25 cellular contexts compared by ENCODE assay signal in the genomic region with DNA sequence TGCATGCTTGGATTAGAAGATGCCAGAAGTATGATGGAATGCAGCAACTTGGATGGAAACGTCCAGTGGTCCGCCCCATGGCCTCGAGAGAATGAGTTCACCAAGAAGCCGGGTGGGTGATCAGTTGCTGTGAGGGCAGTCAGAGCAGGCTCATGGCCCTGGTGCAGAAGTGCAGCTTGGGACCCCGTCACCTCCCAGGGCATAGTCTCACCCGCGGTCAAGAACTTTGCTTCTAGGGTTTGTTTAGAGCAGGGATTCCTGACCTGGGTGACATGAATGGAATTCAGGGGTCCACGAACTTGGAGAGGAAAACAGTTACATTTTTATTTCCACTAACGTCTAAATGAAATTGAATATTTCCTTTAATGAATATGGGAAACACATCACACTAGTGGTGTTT.
DNase-seq lines count a peak whose midpoint lies in the region; ATAC-seq, FAIRE-seq and TF ChIP-seq lines count a peak whose summit lies in the region.
"Had no signal": no experiment of that assay in that cellular context is flagged by ENCODE, and none has a peak within 500 bp of the region (broad histone marks: within the 10 kb centered on the region; RNA-seq: fewer than 3 reads in every experiment).

No MANE protein-coding gene starts in this region.

- no peaks in the 10 kb centered on the region for H3K27me3 Mint-ChIP-seq in memory B cell

- H3K4me3 ChIP-seq in WERI-Rb-1 (ENCODE audit: low read depth, low read length): no peak overlapping the region
- H3K4me3 ChIP-seq in aorta (ENCODE audit: low read length in 2 of 2): no peak overlapping the region
- H3K4me3 ChIP-seq in kidney (ENCODE audit: low read length in 2 of 2): no peak overlapping the region
- H3K4me3 ChIP-seq: HAP-1 had no signal

- H3K9ac ChIP-seq in kidney (ENCODE audit: low read length in 2 of 2): no peak overlapping the region
- H3K9ac ChIP-seq: KMS-11, SK-N-SH had no signal

- peaks cover 44% of the 10 kb centered on the region for H3K4me1 Mint-ChIP-seq in memory B cell

- no peak overlapping the region for H3K4me3 Mint-ChIP-seq in memory B cell
- H3K4me3 Mint-ChIP-seq: CD8-positive, alpha-beta memory T cell had no signal

- H3K27ac Mint-ChIP-seq in memory B cell: peak overlapping the region; percentile 73

- H3K36me3 ChIP-seq in WERI-Rb-1 (no peaks in the 10 kb centered on the region), aorta (ENCODE audit: control insufficient read depth in 1 of 2, insufficient read depth in 2 of 2, low read length in 1 of 2) (no peaks in the 10 kb centered on the region), kidney (ENCODE audit: control insufficient read depth in 1 of 2, insufficient read depth in 2 of 2, low read length in 2 of 2) (no peaks in the 10 kb centered on the region)
- H3K36me3 ChIP-seq: HAP-1 had no signal

- peaks cover 8% of the 10 kb centered on the region for H3K36me3 Mint-ChIP-seq in memory B cell
- H3K36me3 Mint-ChIP-seq: CD8-positive, alpha-beta memory T cell had no signal

- no peaks in the 10 kb centered on the region for H3K4me1 ChIP-seq in aorta (ENCODE audit: control insufficient read depth in 1 of 2, insufficient read depth in 2 of 2, low read length in 2 of 2)
- H3K4me1 ChIP-seq in foreskin keratinocyte: no peaks in the 10 kb centered on the region
- peaks cover 0 to 2% of the 10 kb centered on the region in 2 donors for H3K4me1 ChIP-seq in kidney (ENCODE audit: control insufficient read depth in 1 of 2, insufficient read depth in 1 of 2, low read depth in 1 of 2, low read length in 2 of 2)
- H3K4me1 ChIP-seq: HAP-1 had no signal

- DNase-seq in activated effector memory CD4-positive, alpha-beta T cell treated with anti-CD3 and anti-CD28 coated beads, Interleukin-2, amount 50 U/mL, for 16 hours: peak; percentile 45
- DNase-seq in activated effector memory CD4-positive, alpha-beta T cell treated with Interleukin-2 at 50 U/mL for 16 hours: no peak
- DNase-seq in WERI-Rb-1 (no peak), memory B cell (ENCODE audit: low spot score in 2 of 2) (no peak), aorta (no peak), foreskin keratinocyte (no peak), DMS53 (lab: John Stamatoyannopoulos, UW) (no peak), kidney (no peak)
- DNase-seq: 8988T, Calu3, DMS153, GDM1, NCI-H1092 treated with DMSO at 0.1 percent for 48 hours, NCI-H1436 treated with DMSO at 0.1 percent for 48 hours, NCI-H2029, NCI-H2227 treated with DMSO at 0.1 percent for 48 hours, NCI-H510A treated with DMSO at 0.1 percent for 48 hours, NCI-H748 treated with DMSO at 0.1 percent for 48 hours, SIG-M5, SK-N-SH had no signal

- H3K9me3 ChIP-seq in WERI-Rb-1 (ENCODE audit: severe bottlenecking) (no peaks in the 10 kb centered on the region), aorta (ENCODE audit: control insufficient read depth, low read length) (no peaks in the 10 kb centered on the region), kidney (ENCODE audit: control insufficient read depth in 1 of 2, low read length in 2 of 2) (no peaks in the 10 kb centered on the region)
- H3K9me3 ChIP-seq: HAP-1, SK-N-SH had no signal

- 78 to 85% methylated on average over 9 of the region's 9 CpGs for WGBS in aorta, 2 donors

- no peak for FAIRE-seq in kidney (lab: Jason Lieb, UNC)

- H3K27me3 ChIP-seq in WERI-Rb-1 (ENCODE audit: insufficient read depth, low read depth, severe bottlenecking) (no peaks in the 10 kb centered on the region), aorta (ENCODE audit: control insufficient read depth in 1 of 2, insufficient read depth in 2 of 2, low read length in 1 of 2) (no peaks in the 10 kb centered on the region), foreskin keratinocyte (no peaks in the 10 kb centered on the region)

- intact Hi-C loops in aorta (cut with DNase I) (no loop called here), kidney (cut with DNase I) (no loop called here)

- H3K9me3 Mint-ChIP-seq in memory B cell: no peaks in the 10 kb centered on the region
- H3K9me3 Mint-ChIP-seq: CD8-positive, alpha-beta memory T cell had no signal

- TF ChIP-seq CTCF in WERI-Rb-1 (IDR thresholded peaks at IDR 0.05; ENCODE audit: low read depth, low read length) (no peak), foreskin keratinocyte (conservative IDR thresholded peaks at IDR 0.05) (no peak), kidney (IDR thresholded peaks at IDR 0.05; ENCODE audit: borderline replicate concordance, extremely low read depth, insufficient read depth) (no peak)

- H3K27ac ChIP-seq in WERI-Rb-1 (peak overlapping the region; percentile 43), aorta (ENCODE audit: low read depth in 1 of 2, low read length in 2 of 2) (no peak overlapping the region), foreskin keratinocyte (no peak overlapping the region), kidney (ENCODE audit: low read depth in 2 of 2, low read length in 2 of 2) (no peak overlapping the region)
- H3K27ac ChIP-seq: C4-2B, KMS-11 had no signal

- ATAC-seq in memory B cell (ENCODE audit: low read depth) (no peak), aorta (ENCODE audit: low FRiP score) (peak; percentile 53), foreskin keratinocyte (no peak)
- ATAC-seq: Panc1 had no signal
